In the genomic region with DNA sequence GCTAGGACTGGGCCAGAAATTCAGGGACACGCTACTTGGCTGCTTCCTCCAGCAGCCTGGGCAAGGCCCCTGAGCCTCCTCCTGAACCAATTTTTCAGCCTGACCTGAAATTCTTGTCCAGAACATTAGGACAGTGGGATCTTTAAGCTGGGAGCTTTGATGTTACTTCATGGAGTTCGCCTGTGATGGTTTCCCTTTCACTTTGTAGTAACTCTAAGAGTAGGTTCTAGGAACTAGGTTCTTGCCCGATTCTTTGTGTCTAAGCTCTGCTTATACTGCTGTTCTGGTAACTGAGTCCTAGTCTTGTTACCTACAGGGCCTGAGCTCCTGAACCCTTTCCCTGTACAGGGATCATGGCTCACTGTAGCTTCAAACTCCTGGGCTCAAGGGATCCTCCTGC, we compare ENCODE assay signal across 14 cellular contexts.
DNase-seq lines count a peak whose midpoint lies in the region; ATAC-seq and TF ChIP-seq lines count a peak whose summit lies in the region.
"Had no signal": no experiment of that assay in that cellular context is flagged by ENCODE, and none has a peak within 500 bp of the region (broad histone marks: within the 10 kb centered on the region; RNA-seq: fewer than 3 reads in every experiment).

No MANE protein-coding gene starts in this region.

- peak overlapping the region; percentile 77 for H3K27ac Mint-ChIP-seq in activated T-cell treated with anti-CD3 and anti-CD28 coated beads, Interleukin-2, amount 50 U/mL, for 72 hours
- peak overlapping the region; percentile 95 for H3K27ac Mint-ChIP-seq in activated CD8-positive, alpha-beta T cell treated with anti-CD3 and anti-CD28 coated beads, Interleukin-2, amount 10 ng/mL, durations not matched to agents 7 days and 5 days
- peak overlapping the region; percentile 6 for H3K27ac Mint-ChIP-seq in stimulated activated memory B cell treated with anti-CD40 and anti-IgM and Interleukin-4, amounts not matched to agents 10 μg/mL and 1 μg/mL and 100 μg/mL, for 72 hours
- H3K27ac Mint-ChIP-seq: brain, mesothelial cell of epicardium had no signal

- no peaks in the 10 kb centered on the region for H3K36me3 Mint-ChIP-seq in activated T-cell treated with anti-CD3 and anti-CD28 coated beads, Interleukin-2, amount 50 U/mL, for 72 hours (ENCODE audit: insufficient read depth in 2 of 2)
- no peaks in the 10 kb centered on the region for H3K36me3 Mint-ChIP-seq in activated CD8-positive, alpha-beta T cell treated with anti-CD3 and anti-CD28 coated beads, Interleukin-2, amount 10 ng/mL, durations not matched to agents 7 days and 5 days (ENCODE audit: low read depth)
- peaks cover 1% of the 10 kb centered on the region for H3K36me3 Mint-ChIP-seq in stimulated activated memory B cell treated with anti-CD40 and anti-IgM and Interleukin-4, amounts not matched to agents 10 μg/mL and 1 μg/mL and 100 μg/mL, for 72 hours
- H3K36me3 Mint-ChIP-seq: brain, mesothelial cell of epicardium had no signal

- H3K4me3 Mint-ChIP-seq in activated T-cell treated with anti-CD3 and anti-CD28 coated beads, Interleukin-2, amount 50 U/mL, for 72 hours: peak overlapping the region; percentile 77 to 88
- H3K4me3 Mint-ChIP-seq in activated CD8-positive, alpha-beta T cell treated with anti-CD3 and anti-CD28 coated beads, Interleukin-2, amount 10 ng/mL, durations not matched to agents 7 days and 5 days: peak overlapping the region; percentile 61
- H3K4me3 Mint-ChIP-seq in stimulated activated memory B cell treated with anti-CD40 and anti-IgM and Interleukin-4, amounts not matched to agents 10 μg/mL and 1 μg/mL and 100 μg/mL, for 72 hours: peak overlapping the region; percentile 25
- H3K4me3 Mint-ChIP-seq: brain, mesothelial cell of epicardium had no signal

- no peaks in the 10 kb centered on the region for H3K9me3 Mint-ChIP-seq in activated T-cell treated with anti-CD3 and anti-CD28 coated beads, Interleukin-2, amount 50 U/mL, for 72 hours
- no peaks in the 10 kb centered on the region for H3K9me3 Mint-ChIP-seq in activated CD8-positive, alpha-beta T cell treated with anti-CD3 and anti-CD28 coated beads, Interleukin-2, amount 10 ng/mL, durations not matched to agents 7 days and 5 days (ENCODE audit: insufficient read depth)
- no peaks in the 10 kb centered on the region for H3K9me3 Mint-ChIP-seq in stimulated activated memory B cell treated with anti-CD40 and anti-IgM and Interleukin-4, amounts not matched to agents 10 μg/mL and 1 μg/mL and 100 μg/mL, for 72 hours
- H3K9me3 Mint-ChIP-seq: mesothelial cell of epicardium had no signal

- POLR2A ChIA-PET in activated CD8-positive, alpha-beta T cell treated with anti-CD3 and anti-CD28 coated beads, Interleukin-2, amount 10 ng/mL, durations not matched to agents 7 days and 5 days (lab: Charles Lee): interaction anchor here (0.9 kb wide), 1 partner anchor 19 kb away, joined by 5 read pairs; no protein-coding TSS in a partner anchor
- POLR2A ChIA-PET in HEK293T (lab: Yijun Ruan, JAX): no interaction called here

- ATAC-seq in activated T-cell treated with anti-CD3 and anti-CD28 coated beads, Interleukin-2, amount 50 U/mL, for 72 hours (replicated peaks in 1 of 2): peak in 1 of 2 donors; percentile 21
- ATAC-seq in HG03045 (IDR thresholded peaks at IDR 0.05; ENCODE audit: unreplicated experiment): peak; percentile 37
- ATAC-seq in activated CD8-positive, alpha-beta T cell treated with anti-CD3 and anti-CD28 coated beads, Interleukin-2, amount 10 ng/mL, durations not matched to agents 7 days and 5 days: peak; percentile 25
- ATAC-seq in stimulated activated memory B cell treated with anti-CD40 and anti-IgM and Interleukin-4, amounts not matched to agents 10 μg/mL and 1 μg/mL and 100 μg/mL, for 72 hours: no peak

- CTCF ChIA-PET in activated CD8-positive, alpha-beta T cell treated with anti-CD3 and anti-CD28 coated beads, Interleukin-2, amount 10 ng/mL, durations not matched to agents 7 days and 5 days (lab: Charles Lee): interaction anchor here (0.9 to 7.3 kb wide), 10 partner anchors 9 to 194 kb away, joined by 3 to 199 read pairs (median 4); no protein-coding TSS in a partner anchor
- CTCF ChIA-PET in HEK293T (lab: Yijun Ruan, JAX): interaction anchor here (2.0 kb wide), 1 partner anchor 46 kb away, joined by 8 read pairs; no protein-coding TSS in a partner anchor

- no peak for DNase-seq in activated T-cell treated with anti-CD3 and anti-CD28 coated beads, Interleukin-2, amount 50 U/mL, for 72 hours
- no peak for DNase-seq in activated T-cell treated with anti-CD3 and anti-CD28 coated beads for 4 hours
- DNase-seq in activated CD8-positive, alpha-beta T cell treated with anti-CD3 and anti-CD28 coated beads, Interleukin-2, amount 10 ng/mL, durations not matched to agents 7 days and 5 days: no peak
- no peak for DNase-seq in iPS-NIHi11 (ENCODE audit: low spot score)
- no peak for DNase-seq in HEK293T (ENCODE audit: extremely low spot score)
- DNase-seq in COR-L47 (lab: John Stamatoyannopoulos, UW): no peak
- DNase-seq: ACHN; effector CD4-positive, alpha-beta T cell; GM23248; ovary had no signal

- H3K27me3 Mint-ChIP-seq in activated T-cell treated with anti-CD3 and anti-CD28 coated beads, Interleukin-2, amount 50 U/mL, for 72 hours (ENCODE audit: low read depth): peaks cover 6% of the 10 kb centered on the region
- peaks cover 4% of the 10 kb centered on the region for H3K27me3 Mint-ChIP-seq in activated CD8-positive, alpha-beta T cell treated with anti-CD3 and anti-CD28 coated beads, Interleukin-2, amount 10 ng/mL, durations not matched to agents 7 days and 5 days (ENCODE audit: low read depth)
- H3K27me3 Mint-ChIP-seq in stimulated activated memory B cell treated with anti-CD40 and anti-IgM and Interleukin-4, amounts not matched to agents 10 μg/mL and 1 μg/mL and 100 μg/mL, for 72 hours: no peaks in the 10 kb centered on the region

- peaks cover 71% of the 10 kb centered on the region for H3K4me1 Mint-ChIP-seq in activated T-cell treated with anti-CD3 and anti-CD28 coated beads, Interleukin-2, amount 50 U/mL, for 72 hours (ENCODE audit: low read depth)
- H3K4me1 Mint-ChIP-seq in activated CD8-positive, alpha-beta T cell treated with anti-CD3 and anti-CD28 coated beads, Interleukin-2, amount 10 ng/mL, durations not matched to agents 7 days and 5 days (ENCODE audit: low read depth): peaks cover 71% of the 10 kb centered on the region
- peaks cover 64% of the 10 kb centered on the region for H3K4me1 Mint-ChIP-seq in stimulated activated memory B cell treated with anti-CD40 and anti-IgM and Interleukin-4, amounts not matched to agents 10 μg/mL and 1 μg/mL and 100 μg/mL, for 72 hours

TF ChIP-seq in HEK293T, 16 proteins besides CTCF, POLR2A, EP300 and RAD21:
- TF ChIP-seq FOXM1 (IDR thresholded peaks at IDR 0.05; ENCODE audit: borderline replicate concordance) (no peak), SP1 (IDR thresholded peaks at IDR 0.05) (no peak), ELF4 (IDR thresholded peaks at IDR 0.05) (no peak), LEF1 (IDR thresholded peaks at IDR 0.05; ENCODE audit: borderline replicate concordance) (no peak), SUZ12 (IDR thresholded peaks at IDR 0.05) (no peak), FOXK2 (IDR thresholded peaks at IDR 0.05) (no peak)

Comparison
In these comparisons a context has a peak if more than half of its experiments do, and no peak if none do; other contexts are left out.
1. H3K27ac Mint-ChIP-seq: peak in every context shown above with its lines; median percentile 95 in activated CD8-positive, alpha-beta T cell treated with anti-CD3 and anti-CD28 coated beads, Interleukin-2, amount 10 ng/mL, durations not matched to agents 7 days and 5 days; 77 in activated T-cell treated with anti-CD3 and anti-CD28 coated beads, Interleukin-2, amount 50 U/mL, for 72 hours; 6 in stimulated activated memory B cell treated with anti-CD40 and anti-IgM and Interleukin-4, amounts not matched to agents 10 μg/mL and 1 μg/mL and 100 μg/mL, for 72 hours.
2. H3K4me3 Mint-ChIP-seq: peak in every context shown above with its lines; median percentile 82 in activated T-cell treated with anti-CD3 and anti-CD28 coated beads, Interleukin-2, amount 50 U/mL, for 72 hours; 61 in activated CD8-positive, alpha-beta T cell treated with anti-CD3 and anti-CD28 coated beads, Interleukin-2, amount 10 ng/mL, durations not matched to agents 7 days and 5 days; 25 in stimulated activated memory B cell treated with anti-CD40 and anti-IgM and Interleukin-4, amounts not matched to agents 10 μg/mL and 1 μg/mL and 100 μg/mL, for 72 hours.